ENCODE assay signal across 25 cellular contexts in genomic region chr9:137504432-137504777, GRCh38.
"Had no signal": no experiment of that assay in that cellular context is flagged by ENCODE, and none has a peak within 500 bp of the region (broad histone marks: within the 10 kb centered on the region; RNA-seq: fewer than 3 reads in every experiment).

No MANE protein-coding gene starts in this region.

- H3K27me3 Mint-ChIP-seq: naive thymus-derived CD8-positive, alpha-beta T cell; stimulated activated naive CD8-positive, alpha-beta T cell treated with anti-CD3 and anti-CD28 coated beads, Interleukin-15, Interleukin-2, amounts not matched to agents 100 ng/mL and 50 ng/mL, for 24 hours had no signal

- H3K36me3 ChIP-seq: left lung, lower lobe of right lung, uterus, WERI-Rb-1 had no signal

- DNase-seq: activated CD8-positive, alpha-beta memory T cell treated with anti-CD3 and anti-CD28 coated beads for 24 hours; activated effector memory CD4-positive, alpha-beta T cell treated with anti-CD3 and anti-CD28 coated beads, Interleukin-2, amount 50 U/mL, for 16 hours; activated naive CD4-positive, alpha-beta T cell treated with anti-CD3 and anti-CD28 coated beads, Interleukin-2, amount 10 ng/mL, durations not matched to agents 7 days and 5 days; central memory CD4-positive, alpha-beta T cell; dermis blood vessel endothelial cell; effector CD4-positive, alpha-beta T cell; lower lobe of right lung; mesenchymal stem cell; naive thymus-derived CD8-positive, alpha-beta T cell; occipital lobe; right cardiac atrium; stimulated activated CD4-positive, alpha-beta T cell treated with anti-CD3 and anti-CD28 coated beads, Interleukin-2, amount 100 ng/mL, for 48 hours; substantia nigra; T-helper 9 cell; uterus; WERI-Rb-1 had no signal

- H3K9me3 ChIP-seq: breast epithelium, lower lobe of right lung, uterus had no signal

- H3K27me3 ChIP-seq: breast epithelium, left lung, uterus had no signal

- H3K4me3 ChIP-seq: breast epithelium, left lung, lower lobe of right lung, uterus had no signal

- H3K9me3 Mint-ChIP-seq: stimulated activated naive CD8-positive, alpha-beta T cell treated with anti-CD3 and anti-CD28 coated beads, Interleukin-15, Interleukin-2, amounts not matched to agents 100 ng/mL and 50 ng/mL, for 24 hours had no signal

- H3K27ac Mint-ChIP-seq: activated naive CD4-positive, alpha-beta T cell treated with anti-CD3 and anti-CD28 coated beads, Interleukin-2, amount 10 ng/mL, durations not matched to agents 7 days and 5 days; activated T-helper 1 cell treated with anti-CD3 and anti-CD28 coated beads, Interleukin-12 subunit alpha, Interleukin-12 subunit beta, Interleukin-2, Interleukin-4 antibody, amounts not matched to agents 30 ng/mL and 10 ng/mL and 1 ng/mL, durations not matched to agents 14 hours and 24 hours and 36 hours; stimulated activated naive CD8-positive, alpha-beta T cell treated with anti-CD3 and anti-CD28 coated beads, Interleukin-15, Interleukin-2, amounts not matched to agents 100 ng/mL and 50 ng/mL, for 24 hours; T-helper 1 cell treated with Interleukin-12 subunit alpha and Interleukin-12 subunit beta and Interleukin-4 antibody, amounts not matched to agents 30 μg/mL and 1 μg/mL, for 36 hours; type B pancreatic cell had no signal

- H3K27ac ChIP-seq: breast epithelium, epithelial cell of prostate, left lung, lower lobe of right lung, uterus, WERI-Rb-1 had no signal

- ATAC-seq: activated CD4-positive, CD25-positive, alpha-beta regulatory T cell treated with anti-CD3 and anti-CD28 coated beads, Interleukin-2, amount 50 U/mL, for 24 hours; left lung; lower lobe of right lung; naive thymus-derived CD8-positive, alpha-beta T cell; right cardiac atrium had no signal

- H3K4me1 ChIP-seq: breast epithelium, left lung, lower lobe of right lung, uterus had no signal

- H3K4me3 Mint-ChIP-seq: activated naive CD4-positive, alpha-beta T cell treated with anti-CD3 and anti-CD28 coated beads, Interleukin-2, amount 10 ng/mL, durations not matched to agents 7 days and 5 days; activated T-helper 1 cell treated with anti-CD3 and anti-CD28 coated beads, Interleukin-12 subunit alpha, Interleukin-12 subunit beta, Interleukin-2, Interleukin-4 antibody, amounts not matched to agents 30 ng/mL and 10 ng/mL and 1 ng/mL, durations not matched to agents 14 hours and 24 hours and 36 hours; naive thymus-derived CD8-positive, alpha-beta T cell; neural crest cell; stimulated activated naive CD8-positive, alpha-beta T cell treated with anti-CD3 and anti-CD28 coated beads, Interleukin-15, Interleukin-2, amounts not matched to agents 100 ng/mL and 50 ng/mL, for 24 hours; T-helper 1 cell treated with Interleukin-12 subunit alpha and Interleukin-12 subunit beta and Interleukin-4 antibody, amounts not matched to agents 30 μg/mL and 1 μg/mL, for 36 hours; type B pancreatic cell had no signal

- H3K36me3 Mint-ChIP-seq: type B pancreatic cell had no signal
